ENCODE assay signal across 13 cellular contexts in the genomic region with DNA sequence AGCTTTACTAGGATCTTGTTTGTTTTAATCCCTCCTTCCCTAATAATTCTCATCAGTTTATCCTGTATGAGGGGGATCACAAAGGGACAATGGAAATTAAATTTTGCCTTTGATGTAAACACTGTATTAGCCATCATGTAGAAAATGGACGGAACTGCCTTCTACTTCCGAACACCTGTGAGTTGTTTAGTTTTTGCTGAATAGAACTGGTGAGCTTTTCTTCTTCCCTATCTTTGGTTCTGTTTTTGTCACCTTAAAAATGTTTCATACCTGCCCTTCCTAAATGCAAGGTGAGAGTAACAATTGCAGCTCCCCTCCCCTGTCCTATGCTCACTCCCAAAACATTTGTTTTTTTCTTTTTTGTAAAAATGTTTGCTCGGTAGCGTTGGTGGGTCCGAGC. TPM values are rescaled to one million over a fixed set of nuclear protein-coding genes. Genes with fewer than 3 reads are reported as not detected.
A peak's percentile ranks its signal among the peaks of the same experiment; 100 is the strongest.
DNase-seq lines count a peak whose midpoint lies in the region; ATAC-seq and TF ChIP-seq lines count a peak whose summit lies in the region.
"Had no signal": no experiment of that assay in that cellular context is flagged by ENCODE, and none has a peak within 500 bp of the region (broad histone marks: within the 10 kb centered on the region; RNA-seq: fewer than 3 reads in every experiment).

No MANE protein-coding gene starts in this region.

- DNase-seq in activated CD4-positive, alpha-beta T cell treated with anti-CD3 and anti-CD28 coated beads, Interleukin-2, amount 10 ng/mL, durations not matched to agents 24 days and 14 days = no peak
- no peak for DNase-seq in activated CD4-positive, alpha-beta T cell treated with anti-CD3 and anti-CD28 coated beads for 36 hours
- no peak for DNase-seq in PC-3
- DNase-seq in left lung = no peak
- DNase-seq in upper lobe of left lung = no peak
- DNase-seq in NCI-H128 (lab: John Stamatoyannopoulos, UW; ENCODE audit: unreplicated experiment) = no peak
- no peak for DNase-seq in activated T-cell treated with anti-CD3 and anti-CD28 coated beads, Interleukin-2, amount 50 U/mL, for 4 hours
- DNase-seq: anterior cingulate cortex, DND-41 had no signal

- H3K9me3 Mint-ChIP-seq in activated CD4-positive, alpha-beta T cell treated with anti-CD3 and anti-CD28 coated beads, Interleukin-2, amount 10 ng/mL, durations not matched to agents 24 days and 14 days = peaks cover 11% of the 10 kb centered on the region
- H3K9me3 Mint-ChIP-seq in activated CD4-positive, alpha-beta T cell treated with anti-CD3 and anti-CD28 coated beads for 36 hours (ENCODE audit: low read depth) = peaks cover 7% of the 10 kb centered on the region
- peaks cover 7% of the 10 kb centered on the region for H3K9me3 Mint-ChIP-seq in activated T-cell treated with anti-CD3 and anti-CD28 coated beads, Interleukin-2, amount 50 U/mL, for 4 hours

- intact Hi-C loops in activated CD4-positive, alpha-beta T cell treated with anti-CD3 and anti-CD28 coated beads, Interleukin-2, amount 10 ng/mL, durations not matched to agents 24 days and 14 days (cut with micrococcal nuclease) = no loop called here
- intact Hi-C loops in activated CD4-positive, alpha-beta T cell treated with anti-CD3 and anti-CD28 coated beads for 36 hours (cut with DNase I, micrococcal nuclease) = loop anchor here (2.0 to 5.0 kb wide), 2 partner anchors 13 to 1005 kb away; a partner anchor contains a TSS
- intact Hi-C loops in PC-3 (cut with micrococcal nuclease) (loop anchor here (2.0 to 10.0 kb wide), 2 partner anchors 413 to 927 kb away; a partner anchor contains a TSS), left lung (cut with DNase I) (no loop called here)

- no peak overlapping the region for H2AFZ ChIP-seq in PC-3 (ENCODE audit: low read length)
- H2AFZ ChIP-seq: parathyroid adenoma had no signal

- no peaks in the 10 kb centered on the region for H3K4me1 Mint-ChIP-seq in activated CD4-positive, alpha-beta T cell treated with anti-CD3 and anti-CD28 coated beads, Interleukin-2, amount 10 ng/mL, durations not matched to agents 24 days and 14 days
- H3K4me1 Mint-ChIP-seq in activated CD4-positive, alpha-beta T cell treated with anti-CD3 and anti-CD28 coated beads for 36 hours = peaks cover under 1% of the 10 kb centered on the region
- no peaks in the 10 kb centered on the region for H3K4me1 Mint-ChIP-seq in activated T-cell treated with anti-CD3 and anti-CD28 coated beads, Interleukin-2, amount 50 U/mL, for 4 hours (ENCODE audit: low read depth)

- H3K27ac ChIP-seq in PC-3 (ENCODE audit: low read length) (peak overlapping the region; percentile 99), left lung (peak overlapping the region; percentile 71 to 72), upper lobe of left lung (peak overlapping the region; percentile 82 to 92 (median 88))
- H3K27ac ChIP-seq: GM23248, parathyroid adenoma had no signal

- H3K9me2 ChIP-seq in PC-3 (replicated peaks; ENCODE audit: low read length) = no peaks in the 10 kb centered on the region

- peak overlapping the region; percentile 17 for H3K27ac Mint-ChIP-seq in activated CD4-positive, alpha-beta T cell treated with anti-CD3 and anti-CD28 coated beads, Interleukin-2, amount 10 ng/mL, durations not matched to agents 24 days and 14 days
- no peak overlapping the region for H3K27ac Mint-ChIP-seq in activated CD4-positive, alpha-beta T cell treated with anti-CD3 and anti-CD28 coated beads for 36 hours
- H3K27ac Mint-ChIP-seq: activated T-helper 1 cell treated with anti-CD3 and anti-CD28 coated beads, Interleukin-12 subunit alpha, Interleukin-12 subunit beta, Interleukin-2, Interleukin-4 antibody, amounts not matched to agents 30 ng/mL and 10 ng/mL and 1 ng/mL, durations not matched to agents 14 hours and 24 hours and 36 hours had no signal

- H3K4me3 ChIP-seq in PC-3 (ENCODE audit: low read length) (peak overlapping the region; percentile 96), left lung (peak overlapping the region in 1 of 2 donors; percentile 43), upper lobe of left lung (peak overlapping the region in 3 of 4 donors; percentile 17 to 62 (median 55))
- H3K4me3 ChIP-seq: GM23248 had no signal

- no peak for TF ChIP-seq EP300 in upper lobe of left lung (IDR thresholded peaks at IDR 0.05)

- H3K4me1 ChIP-seq in PC-3 (ENCODE audit: insufficient read depth, low read length) (peaks cover 51% of the 10 kb centered on the region), left lung (peaks cover 0 to 5% of the 10 kb centered on the region in 2 donors), upper lobe of left lung (peaks cover 12 to 36% (median 25%) of the 10 kb centered on the region in 4 donors)
- H3K4me1 ChIP-seq: parathyroid adenoma had no signal

- no peak for TF ChIP-seq POLR2A in upper lobe of left lung (IDR thresholded peaks at IDR 0.05)

- no peak overlapping the region for H3K4me3 Mint-ChIP-seq in activated CD4-positive, alpha-beta T cell treated with anti-CD3 and anti-CD28 coated beads, Interleukin-2, amount 10 ng/mL, durations not matched to agents 24 days and 14 days
- H3K4me3 Mint-ChIP-seq in activated CD4-positive, alpha-beta T cell treated with anti-CD3 and anti-CD28 coated beads for 36 hours = no peak overlapping the region
- no peak overlapping the region for H3K4me3 Mint-ChIP-seq in activated T-cell treated with anti-CD3 and anti-CD28 coated beads, Interleukin-2, amount 50 U/mL, for 4 hours
- H3K4me3 Mint-ChIP-seq: activated T-helper 1 cell treated with anti-CD3 and anti-CD28 coated beads, Interleukin-12 subunit alpha, Interleukin-12 subunit beta, Interleukin-2, Interleukin-4 antibody, amounts not matched to agents 30 ng/mL and 10 ng/mL and 1 ng/mL, durations not matched to agents 14 hours and 24 hours and 36 hours had no signal

- no peak for ATAC-seq in activated CD4-positive, alpha-beta T cell treated with anti-CD3 and anti-CD28 coated beads for 36 hours
- ATAC-seq in PC-3 (no peak), left lung (no peak), upper lobe of left lung (ENCODE audit: low FRiP score in 2 of 2) (no peak), HG03039 (IDR thresholded peaks at IDR 0.05; ENCODE audit: unreplicated experiment) (no peak)
- no peak for ATAC-seq in activated T-cell treated with anti-CD3 and anti-CD28 coated beads, Interleukin-2, amount 50 U/mL, for 4 hours

- H3K9ac ChIP-seq in PC-3 (ENCODE audit: low read length) = peak overlapping the region; percentile 99
- H3K9ac ChIP-seq: GM23248, parathyroid adenoma had no signal

- TF ChIP-seq CTCF in PC-3 (conservative IDR thresholded peaks at IDR 0.05; ENCODE audit: low read depth, low read length) = no peak
- TF ChIP-seq CTCF in left lung (IDR thresholded peaks at IDR 0.05) = no peak
- no peak for TF ChIP-seq CTCF in upper lobe of left lung (IDR thresholded peaks at IDR 0.05)

- peak overlapping the region; percentile 89 for H3K4me2 ChIP-seq in PC-3 (ENCODE audit: low read length)

- CTCF ChIA-PET in activated CD4-positive, alpha-beta T cell treated with anti-CD3 and anti-CD28 coated beads for 36 hours (lab: Charles Lee) = interaction anchor here (1.2 kb wide), 1 partner anchor 23 kb away, joined by 3 read pairs; no protein-coding TSS in a partner anchor
- CTCF ChIA-PET in PC-3 (lab: Charles Lee) = interaction anchor here (0.6 kb wide), 1 partner anchor 282 kb away, joined by 6 read pairs; no protein-coding TSS in a partner anchor

- H3K27me3 Mint-ChIP-seq in activated CD4-positive, alpha-beta T cell treated with anti-CD3 and anti-CD28 coated beads, Interleukin-2, amount 10 ng/mL, durations not matched to agents 24 days and 14 days = peaks cover 59% of the 10 kb centered on the region
- H3K27me3 Mint-ChIP-seq in activated CD4-positive, alpha-beta T cell treated with anti-CD3 and anti-CD28 coated beads for 36 hours = peaks cover 62% of the 10 kb centered on the region
- peaks cover 69% of the 10 kb centered on the region for H3K27me3 Mint-ChIP-seq in activated T-cell treated with anti-CD3 and anti-CD28 coated beads, Interleukin-2, amount 50 U/mL, for 4 hours (ENCODE audit: low read depth)

- H3K36me3 Mint-ChIP-seq in activated CD4-positive, alpha-beta T cell treated with anti-CD3 and anti-CD28 coated beads, Interleukin-2, amount 10 ng/mL, durations not matched to agents 24 days and 14 days (ENCODE audit: low read depth) = peaks cover 3% of the 10 kb centered on the region
- peaks cover 3% of the 10 kb centered on the region for H3K36me3 Mint-ChIP-seq in activated CD4-positive, alpha-beta T cell treated with anti-CD3 and anti-CD28 coated beads for 36 hours (ENCODE audit: low read depth)
- H3K36me3 Mint-ChIP-seq in activated T-cell treated with anti-CD3 and anti-CD28 coated beads, Interleukin-2, amount 50 U/mL, for 4 hours (ENCODE audit: insufficient read depth) = no peaks in the 10 kb centered on the region

- no TSS peak for BruUV-seq in PC-3 (replicated peaks; lab: Mats Ljungman, UMichigan)

- H3K27me3 ChIP-seq in PC-3 (ENCODE audit: low read length) (no peaks in the 10 kb centered on the region), left lung (peaks cover 93 to 98% of the 10 kb centered on the region in 2 donors), upper lobe of left lung (peaks cover 3 to 57% (median 21%) of the 10 kb centered on the region in 4 donors)

- no peaks in the 10 kb centered on the region for H3K9me3 ChIP-seq in PC-3 (ENCODE audit: low read length)
- H3K9me3 ChIP-seq in left lung = no peaks in the 10 kb centered on the region
- no peaks in the 10 kb centered on the region for H3K9me3 ChIP-seq in upper lobe of left lung

- H3F3A ChIP-seq in PC-3 (ENCODE audit: low read length, unreplicated experiment) = no peaks in the 10 kb centered on the region

- peaks cover 36% of the 10 kb centered on the region for H3K36me3 ChIP-seq in PC-3 (ENCODE audit: low read depth, low read length)
- H3K36me3 ChIP-seq in left lung = no peaks in the 10 kb centered on the region
- no peaks in the 10 kb centered on the region for H3K36me3 ChIP-seq in upper lobe of left lung

- H3K79me2 ChIP-seq in PC-3 (ENCODE audit: low read length) = peaks cover 82% of the 10 kb centered on the region
- H3K79me2 ChIP-seq: parathyroid adenoma had no signal

- POLR2A ChIA-PET in activated CD4-positive, alpha-beta T cell treated with anti-CD3 and anti-CD28 coated beads for 36 hours (lab: Charles Lee) = no interaction called here
- POLR2A ChIA-PET in PC-3 (lab: Charles Lee; ENCODE audit: unreplicated experiment) = interaction anchor here (0.6 to 1.7 kb wide), 5 partner anchors 10 to 392 kb away, joined by 3 to 7 read pairs (median 4); no protein-coding TSS in a partner anchor

- peaks cover 12% of the 10 kb centered on the region for H4K20me1 ChIP-seq in PC-3 (ENCODE audit: low read length)

- 7 to 14% methylated on average over 5 of the region's 5 CpGs for WGBS in upper lobe of left lung, 2 donors

RNA-seq across cellular contexts. Expression of a gene that starts 7.6 kb away (rescaled TPM):
- total RNA-seq in activated CD4-positive, alpha-beta T cell treated with anti-CD3 and anti-CD28 coated beads, Interleukin-2, amount 10 ng/mL, durations not matched to agents 24 days and 14 days = 0.07 TPM in 1 of 2 replicates, not detected in the other
- under 1 TPM; 0.05 to 0.07 TPM for total RNA-seq in activated CD4-positive, alpha-beta T cell treated with anti-CD3 and anti-CD28 coated beads for 36 hours
- total RNA-seq in PC-3 (2014; rRNA removed) = 212 and 249 TPM in 2 replicates
- total RNA-seq in left lung = 10 to 100 TPM; 30.2 to 33.6 TPM
- 10 to 100 TPM; 25.1 to 69.2 (median 34.6) TPM for total RNA-seq in upper lobe of left lung
- total RNA-seq in activated T-cell treated with anti-CD3 and anti-CD28 coated beads, Interleukin-2, amount 50 U/mL, for 4 hours = under 1 TPM; 0.34 to 0.68 (median 0.35) TPM
- total RNA-seq: GM23248 had no signal

RNA-seq across cellular contexts. Expression of a gene that starts 8.0 kb away (rescaled TPM):
- not detected in 2 replicates for total RNA-seq in activated CD4-positive, alpha-beta T cell treated with anti-CD3 and anti-CD28 coated beads, Interleukin-2, amount 10 ng/mL, durations not matched to agents 24 days and 14 days
- not detected for total RNA-seq in activated CD4-positive, alpha-beta T cell treated with anti-CD3 and anti-CD28 coated beads for 36 hours
- total RNA-seq in PC-3 (2014; rRNA removed) (13.4 and 18.0 TPM in 2 replicates), left lung (1 to 10 TPM; 3.2 to 7.1 TPM), upper lobe of left lung (10 to 100 TPM in 3 of 6 donors, 1 to 10 TPM in 3; 5.2 to 63.9 (median 10.8) TPM)
- not detected for total RNA-seq in activated T-cell treated with anti-CD3 and anti-CD28 coated beads, Interleukin-2, amount 50 U/mL, for 4 hours
- total RNA-seq: activated T-helper 1 cell treated with anti-CD3 and anti-CD28 coated beads, Interleukin-12 subunit alpha, Interleukin-12 subunit beta, Interleukin-2, Interleukin-4 antibody, amounts not matched to agents 30 ng/mL and 10 ng/mL and 1 ng/mL, durations not matched to agents 14 hours and 24 hours and 36 hours; GM23248 had no signal

Comparison
In these comparisons a context has a peak if more than half of its experiments do, and no peak if none do; other contexts are left out.
1. intact Hi-C loops: an anchor here in activated CD4-positive, alpha-beta T cell treated with anti-CD3 and anti-CD28 coated beads for 36 hours (2.0 to 5.0 kb wide) and PC-3 (2.0 to 10.0 kb wide); none called in activated CD4-positive, alpha-beta T cell treated with anti-CD3 and anti-CD28 coated beads, Interleukin-2, amount 10 ng/mL, durations not matched to agents 24 days and 14 days and left lung.
2. RNA of a gene that starts 7.6 kb away (total RNA-seq): 212 to 249 TPM in PC-3, 25.1 to 69.2 TPM in upper lobe of left lung and 30.2 to 33.6 TPM in left lung; 0.34 to 0.68 TPM in activated T-cell treated with anti-CD3 and anti-CD28 coated beads, Interleukin-2, amount 50 U/mL, for 4 hours, 0.05 to 0.07 TPM in activated CD4-positive, alpha-beta T cell treated with anti-CD3 and anti-CD28 coated beads for 36 hours and 0.07 TPM in activated CD4-positive, alpha-beta T cell treated with anti-CD3 and anti-CD28 coated beads, Interleukin-2, amount 10 ng/mL, durations not matched to agents 24 days and 14 days; every median in the first group is over 10 times any median in the second.
3. Peak in every context shown above with its lines, with median percentiles within 50 percentile points of each other: H3K27ac ChIP-seq.